9 cellular contexts compared by ENCODE assay signal in genomic region chr12:107891967-107892366, GRCh38.
DNase-seq lines count a peak whose midpoint lies in the region; TF ChIP-seq lines count a peak whose summit lies in the region.
"Had no signal": no experiment of that assay in that cellular context is flagged by ENCODE, and none has a peak within 500 bp of the region (broad histone marks: within the 10 kb centered on the region; RNA-seq: fewer than 3 reads in every experiment).

No MANE protein-coding gene starts in this region.

- no peak overlapping the region for H3K4me3 Mint-ChIP-seq in immature natural killer cell

- no peak for DNase-seq in GM06990 (ENCODE audit: extremely low read depth, insufficient read length)
- DNase-seq in Karpas-422, result peak; percentile 77
- DNase-seq in astrocyte of the cerebellum (ENCODE audit: low read depth), result no peak
- peak; percentile 31 for DNase-seq in lung microvascular endothelial cell (ENCODE audit: low read depth in 2 of 2)
- no peak for DNase-seq in immature natural killer cell
- DNase-seq in cardiac septum (ENCODE audit: low spot score), result no peak
- no peak for DNase-seq in COLO829 (ENCODE audit: low spot score)
- DNase-seq in NCI-H1930 (lab: John Stamatoyannopoulos, UW), result no peak
- DNase-seq: activated T-cell treated with anti-CD3 and anti-CD28 coated beads, Interleukin-2, amount 50 U/mL, for 48 hours had no signal

- intact Hi-C loops in cardiac septum (cut with DNase I), result no loop called here

- H3K27me3 Mint-ChIP-seq in immature natural killer cell (ENCODE audit: low read depth in 3 of 3), result peaks cover 3 to 11% (median 4%) of the 10 kb centered on the region in 3 donors

- H3K27ac Mint-ChIP-seq in immature natural killer cell, result no peak overlapping the region

- H3K27ac ChIP-seq in Karpas-422 (ENCODE audit: low read length), result no peak overlapping the region

- H2AFZ ChIP-seq in Karpas-422 (ENCODE audit: low read length), result no peak overlapping the region

- no peaks in the 10 kb centered on the region for H3K9me2 ChIP-seq in Karpas-422 (replicated peaks; ENCODE audit: insufficient read depth, low read length)

- H3K36me3 Mint-ChIP-seq in immature natural killer cell, result no peaks in the 10 kb centered on the region

- no peaks in the 10 kb centered on the region for H4K20me1 ChIP-seq in Karpas-422 (ENCODE audit: insufficient read depth, low read depth, low read length)

- no peaks in the 10 kb centered on the region for H3K27me3 ChIP-seq in GM06990 (replicated peaks; ENCODE audit: control insufficient read depth, insufficient read depth, low read length)
- H3K27me3 ChIP-seq in Karpas-422 (ENCODE audit: low read length), result no peaks in the 10 kb centered on the region

- H3K9me3 ChIP-seq in Karpas-422 (ENCODE audit: low read length), result no peaks in the 10 kb centered on the region

- H3K4me1 Mint-ChIP-seq in immature natural killer cell, result no peaks in the 10 kb centered on the region

- H3K9me3 Mint-ChIP-seq in immature natural killer cell, result no peaks in the 10 kb centered on the region

- in situ Hi-C loops in astrocyte of the cerebellum (cut with HindIII; ENCODE audit: low sequenced_read_pairs), result loop anchor here (25.0 kb wide), 1 partner anchor 230 kb away; no protein-coding TSS in a partner anchor

- H3K79me2 ChIP-seq in Karpas-422 (ENCODE audit: low read length), result no peaks in the 10 kb centered on the region

- H3K36me3 ChIP-seq in GM06990 (ENCODE audit: control insufficient read depth, insufficient read depth, low read length) (no peaks in the 10 kb centered on the region), Karpas-422 (ENCODE audit: insufficient read depth, low read length) (no peaks in the 10 kb centered on the region)

- no peak overlapping the region for H3K9ac ChIP-seq in Karpas-422 (ENCODE audit: low read length)

- H3K4me3 ChIP-seq in GM06990 (replicated peaks; ENCODE audit: low read depth, low read length) (no peak overlapping the region), Karpas-422 (ENCODE audit: low read length) (no peak overlapping the region), astrocyte of the cerebellum (ENCODE audit: low read depth, low read length) (no peak overlapping the region)

- TF ChIP-seq CTCF in GM06990 (IDR thresholded peaks at IDR 0.05; ENCODE audit: insufficient read depth, low read length, poor library complexity, severe bottlenecking) (peak; percentile 53), astrocyte of the cerebellum (IDR thresholded peaks at IDR 0.05; ENCODE audit: low read depth, low read length, missing control alignments) (peak; percentile 22)

- no peaks in the 10 kb centered on the region for H3K4me1 ChIP-seq in Karpas-422 (ENCODE audit: low read length)

- no peak overlapping the region for H3K4me2 ChIP-seq in Karpas-422 (ENCODE audit: low read depth, low read length, poor library complexity, severe bottlenecking)

Comparison
In these comparisons a context has a peak if more than half of its experiments do, and no peak if none do; other contexts are left out.
1. DNase-seq: peak in Karpas-422 (single experiment) and lung microvascular endothelial cell (2 of 2); none in GM06990 (single experiment), astrocyte of the cerebellum (single experiment), immature natural killer cell (0 of 3), cardiac septum (single experiment), COLO829 (single experiment) and NCI-H1930 (0 of 2).